In genomic region chr9:69153707-69154521, GRCh38 we compare ENCODE assay signal across 3 cellular contexts.
TF ChIP-seq lines count a peak whose summit lies in the region.

No MANE protein-coding gene starts in this region.

TF ChIP-seq in GM23338, 12 proteins besides CTCF, POLR2A, EP300 and RAD21 (continues in another document):
- TF ChIP-seq NANOG (IDR thresholded peaks at IDR 0.05; ENCODE audit: borderline replicate concordance) (no peak), EZH2phosphoT487 (IDR thresholded peaks at IDR 0.05; ENCODE audit: unreplicated experiment) (no peak), ETS1 (IDR thresholded peaks at IDR 0.05) (no peak), POLR2AphosphoS5 (IDR thresholded peaks at IDR 0.05; ENCODE audit: low read depth) (no peak), CREB1 (CRISPR knock-in tag; IDR thresholded peaks at IDR 0.05; ENCODE audit: low read depth) (no peak)

TF ChIP-seq in HepG2, 621 proteins besides CTCF, POLR2A, EP300 and RAD21 (continues in another document):
- TF ChIP-seq GATAD2A (CRISPR knock-in tag; IDR thresholded peaks at IDR 0.05), result peak; percentile 67
- TF ChIP-seq THAP8 (CRISPR knock-in tag; IDR thresholded peaks at IDR 0.05; ENCODE audit: borderline replicate concordance), result no peak
- TF ChIP-seq ZNF770 (CRISPR knock-in tag; IDR thresholded peaks at IDR 0.05), result peak; percentile 75; the same call in 1 of the 2 replicates
- no peak for TF ChIP-seq MNT (IDR thresholded peaks at IDR 0.05)
- peak; percentile 74 for TF ChIP-seq SAP130 (CRISPR knock-in tag; IDR thresholded peaks at IDR 0.05; ENCODE audit: low read depth)
- peak; percentile 20; the same call in 1 of the 2 replicates for TF ChIP-seq PITX1 (CRISPR knock-in tag; IDR thresholded peaks at IDR 0.05)
- no peak for TF ChIP-seq ZNF597 (CRISPR knock-in tag; IDR thresholded peaks at IDR 0.05)
- TF ChIP-seq TMF1 (CRISPR knock-in tag; IDR thresholded peaks at IDR 0.05; ENCODE audit: low read depth), result no peak
- no peak for TF ChIP-seq CERS6 (CRISPR knock-in tag; IDR thresholded peaks at IDR 0.05)
- peak; percentile 52; the same call in 1 of the 2 replicates for TF ChIP-seq ISL2 (CRISPR knock-in tag; IDR thresholded peaks at IDR 0.05)
- TF ChIP-seq SRSF9 (IDR thresholded peaks at IDR 0.05; ENCODE audit: borderline replicate concordance, insufficient read depth, low read depth, low read length, poor library complexity, severe bottlenecking), result no peak
- no peak for TF ChIP-seq ZNF496 (CRISPR knock-in tag; IDR thresholded peaks at IDR 0.05; ENCODE audit: insufficient replicate concordance)
- no peak for TF ChIP-seq CREB1 (IDR thresholded peaks at IDR 0.05)
- peak; percentile 61 for TF ChIP-seq CREB1 (CRISPR knock-in tag; IDR thresholded peaks at IDR 0.05)
- no peak; the same call in 1 of the 2 replicates for TF ChIP-seq GATAD1 (CRISPR knock-in tag; IDR thresholded peaks at IDR 0.05)
- no peak for TF ChIP-seq ZC3H4 (CRISPR knock-in tag; IDR thresholded peaks at IDR 0.05; ENCODE audit: borderline replicate concordance)
- no peak for TF ChIP-seq ZNF160 (CRISPR knock-in tag; IDR thresholded peaks at IDR 0.05)
- no peak for TF ChIP-seq SCMH1 (CRISPR knock-in tag; IDR thresholded peaks at IDR 0.05; ENCODE audit: borderline replicate concordance)
- TF ChIP-seq NR2F2 (IDR thresholded peaks at IDR 0.05; ENCODE audit: borderline replicate concordance, low read depth), result no peak; the same call in 1 of the 2 replicates
- no peak for TF ChIP-seq ZNF713 (CRISPR knock-in tag; IDR thresholded peaks at IDR 0.05)
- no peak for TF ChIP-seq ZNF20 (CRISPR knock-in tag; IDR thresholded peaks at IDR 0.05)

TF ChIP-seq in HEK293T, 16 proteins besides CTCF, POLR2A, EP300 and RAD21:
- TF ChIP-seq SP1 (IDR thresholded peaks at IDR 0.05) (no peak), NFRKB (IDR thresholded peaks at IDR 0.05) (no peak), FOXM1 (IDR thresholded peaks at IDR 0.05; ENCODE audit: borderline replicate concordance) (no peak), LEF1 (IDR thresholded peaks at IDR 0.05; ENCODE audit: borderline replicate concordance) (no peak)
